Comparison of ENCODE assay signal across 8 cellular contexts in genomic region chr5:135834639-135835529, GRCh38. TPM values are rescaled to one million over a fixed set of nuclear protein-coding genes. Genes with fewer than 3 reads are reported as not detected.
DNase-seq lines count a peak whose midpoint lies in the region; ATAC-seq lines count a peak whose summit lies in the region.

SLC25A48 (plus strand) TSS chr5:135834663; CDS start chr5:135834848, 185 bp downstream.

- no peak within 1 kb of the TSS for H3K27ac ChIP-seq in muscle layer of duodenum (ENCODE audit: low read length)
- no peak within 1 kb of the TSS for H3K27ac ChIP-seq in urinary bladder (ENCODE audit: low read depth)

- ATAC-seq in HG03521 (IDR thresholded peaks at IDR 0.05; ENCODE audit: unreplicated experiment) (peak; percentile 82), esophagus mucosa (peak; percentile 80), GM18520 (IDR thresholded peaks at IDR 0.05; ENCODE audit: unreplicated experiment) (no peak)

- peaks cover 0 to 9% of the 10 kb centered on the region in 2 donors for H3K4me1 ChIP-seq in muscle layer of duodenum (ENCODE audit: control insufficient read depth in 1 of 2, insufficient read depth in 2 of 2, low read length in 2 of 2)
- no peaks in the 10 kb centered on the region for H3K4me1 ChIP-seq in urinary bladder (ENCODE audit: insufficient read depth)

- peaks cover 0 to 5% of the 10 kb centered on the region in 2 donors for H3K9me3 ChIP-seq in muscle layer of duodenum (ENCODE audit: control insufficient read depth in 1 of 2, low read length in 2 of 2)

- WGBS in urinary bladder: 3% methylated on average over 68 of the region's 68 CpGs

- peak; percentile 38 to 75 for DNase-seq in NCI-H526 (lab: John Stamatoyannopoulos, UW)
- DNase-seq in NCI-H526 treated with DMSO at 0.1 percent for 48 hours (lab: John Stamatoyannopoulos, UW): no peak
- DNase-seq in RPMI8226: peak; percentile 85

- H3K27me3 ChIP-seq in muscle layer of duodenum (ENCODE audit: low read depth, low read length): peaks cover 22% of the 10 kb centered on the region

- H3K36me3 ChIP-seq in muscle layer of duodenum (ENCODE audit: control insufficient read depth in 1 of 2, insufficient read depth in 2 of 2, low read length in 2 of 2) (no peaks in the 10 kb centered on the region), urinary bladder (ENCODE audit: insufficient read depth) (no peaks in the 10 kb centered on the region)

- H3K4me3 ChIP-seq in muscle layer of duodenum (ENCODE audit: low read depth in 1 of 2, low read length in 2 of 2): peak within 1 kb of the TSS; percentile 42 to 65
- peak within 1 kb of the TSS; percentile 19 for H3K4me3 ChIP-seq in urinary bladder (ENCODE audit: low read depth, low read length)

RNA-seq across cellular contexts. Expression of gene SLC25A48, which starts in this region (rescaled TPM):
- total RNA-seq in esophagus mucosa: 0.32 TPM
- 0.37 TPM for total RNA-seq in urinary bladder
- 0.04 TPM for polyA plus RNA-seq in urinary bladder

Comparison
In these comparisons a context has a peak if more than half of its experiments do, and no peak if none do; other contexts are left out.
1. Peak in ATAC-seq in esophagus mucosa; RNA of the gene not detected or under 1 TPM.